10 cellular contexts compared by ENCODE assay signal in the genomic region with DNA sequence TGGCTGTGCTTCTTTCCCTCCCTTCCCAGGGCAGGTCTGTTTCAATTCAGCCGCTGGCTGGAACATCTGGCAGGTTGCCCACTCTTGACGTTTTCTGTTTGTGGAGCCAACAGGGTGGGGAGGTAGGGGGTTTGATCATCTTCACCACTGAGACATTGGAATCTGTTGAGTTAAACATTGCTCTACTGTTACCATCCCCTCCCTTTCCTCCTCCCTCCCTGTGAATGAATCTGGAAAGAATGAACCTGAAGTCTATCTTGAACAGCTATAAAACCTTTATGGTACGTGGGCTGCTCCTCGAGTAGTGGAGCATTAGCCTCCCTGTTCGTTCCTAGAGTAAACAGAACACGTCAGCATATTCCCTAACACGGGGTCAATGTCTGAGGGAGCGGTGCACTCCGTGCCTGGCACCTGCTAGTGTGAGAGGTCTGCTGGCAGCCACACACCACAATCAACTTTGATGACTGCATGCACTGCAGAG.
A peak's percentile ranks its signal among the peaks of the same experiment; 100 is the strongest.
DNase-seq lines count a peak whose midpoint lies in the region; ATAC-seq and TF ChIP-seq lines count a peak whose summit lies in the region.
"Had no signal": no experiment of that assay in that cellular context is flagged by ENCODE, and none has a peak within 500 bp of the region (broad histone marks: within the 10 kb centered on the region; RNA-seq: fewer than 3 reads in every experiment).

No MANE protein-coding gene starts in this region.

- POLR2A ChIA-PET in naive thymus-derived CD4-positive, alpha-beta T cell (lab: Charles Lee) = no interaction called here

- H3K27me3 Mint-ChIP-seq in naive thymus-derived CD4-positive, alpha-beta T cell = peaks cover 0 to 14% (median 12%) of the 10 kb centered on the region in 5 donors

- H3K36me3 ChIP-seq in naive thymus-derived CD4-positive, alpha-beta T cell (ENCODE audit: control insufficient read depth in 2 of 3, insufficient read depth in 3 of 3, low read length in 3 of 3) = no peaks in the 10 kb centered on the region

- H3K4me1 Mint-ChIP-seq in naive thymus-derived CD4-positive, alpha-beta T cell = no peaks in the 10 kb centered on the region

- intact Hi-C loops in naive thymus-derived CD4-positive, alpha-beta T cell (cut with micrococcal nuclease) = no loop called here

- no peaks in the 10 kb centered on the region for H3K27me3 ChIP-seq in naive thymus-derived CD4-positive, alpha-beta T cell (ENCODE audit: control insufficient read depth in 2 of 2, insufficient read depth in 2 of 2, low read length in 2 of 2)

- no peaks in the 10 kb centered on the region for H3K36me3 Mint-ChIP-seq in naive thymus-derived CD4-positive, alpha-beta T cell

- CTCF ChIA-PET in naive thymus-derived CD4-positive, alpha-beta T cell (lab: Charles Lee) = no interaction called here

- no peak overlapping the region for H3K4me3 Mint-ChIP-seq in naive thymus-derived CD4-positive, alpha-beta T cell
- H3K4me3 Mint-ChIP-seq: activated T-cell treated with anti-CD3 and anti-CD28 coated beads, Interleukin-2, amount 50 U/mL, for 4 hours had no signal

- H3K27ac Mint-ChIP-seq in naive thymus-derived CD4-positive, alpha-beta T cell = no peak overlapping the region

- DNase-seq in AG10803 (ENCODE audit: low read depth) (peak; percentile 54), NCI-H2081 (lab: John Stamatoyannopoulos, UW) (peak; percentile 76 to 77), dermis blood vessel endothelial cell (peak; percentile 60), midbrain (lab: John Stamatoyannopoulos, UW) (peak; percentile 1), NCI-H2227 treated with DMSO at 0.1 percent for 48 hours (lab: John Stamatoyannopoulos, UW) (no peak), NOMO-1 treated with dmso at 0.1 percent for 144 hours (lab: John Stamatoyannopoulos, UW; ENCODE audit: unreplicated experiment) (no peak)
- DNase-seq in naive thymus-derived CD4-positive, alpha-beta T cell = no peak
- DNase-seq: activated T-cell treated with anti-CD3 and anti-CD28 coated beads, Interleukin-2, amount 50 U/mL, for 4 hours had no signal

- H3K9me3 Mint-ChIP-seq in naive thymus-derived CD4-positive, alpha-beta T cell = peaks cover 0 to 3% (median 0%) of the 10 kb centered on the region in 11 donors
- H3K9me3 Mint-ChIP-seq: activated T-cell treated with anti-CD3 and anti-CD28 coated beads, Interleukin-2, amount 50 U/mL, for 4 hours had no signal

- ATAC-seq in naive thymus-derived CD4-positive, alpha-beta T cell = no peak
- no peak for ATAC-seq in HG02938 (IDR thresholded peaks at IDR 0.05; ENCODE audit: unreplicated experiment)
- ATAC-seq: activated T-cell treated with anti-CD3 and anti-CD28 coated beads, Interleukin-2, amount 50 U/mL, for 4 hours; HCT116 had no signal

- no peak for TF ChIP-seq CTCF in AG10803 (conservative IDR thresholded peaks at IDR 0.05; ENCODE audit: low read length)

- no peaks in the 10 kb centered on the region for H3K9me3 ChIP-seq in naive thymus-derived CD4-positive, alpha-beta T cell (ENCODE audit: control insufficient read depth in 2 of 3, low read length in 3 of 3)

- no peak overlapping the region for H3K4me3 ChIP-seq in AG10803 (ENCODE audit: low read length)
- H3K4me3 ChIP-seq in naive thymus-derived CD4-positive, alpha-beta T cell (ENCODE audit: low read length) = no peak overlapping the region

- H3K4me1 ChIP-seq in naive thymus-derived CD4-positive, alpha-beta T cell (ENCODE audit: control insufficient read depth in 2 of 2, insufficient read depth in 2 of 2, low read length in 2 of 2) = no peaks in the 10 kb centered on the region

- no peak overlapping the region for H3K27ac ChIP-seq in naive thymus-derived CD4-positive, alpha-beta T cell (ENCODE audit: low read depth, low read length)

Comparison
In these comparisons a context has a peak if more than half of its experiments do, and no peak if none do; other contexts are left out.
1. DNase-seq: peak in AG10803 (single experiment), NCI-H2081 (2 of 2), dermis blood vessel endothelial cell (single experiment) and midbrain (single experiment); none in naive thymus-derived CD4-positive, alpha-beta T cell (0 of 9), NCI-H2227 treated with DMSO at 0.1 percent for 48 hours (single experiment) and NOMO-1 treated with dmso at 0.1 percent for 144 hours (single experiment).